25 cellular contexts compared by ENCODE assay signal in genomic region chr3:179136195-179136594, GRCh38.
"Had no signal": no experiment of that assay in that cellular context is flagged by ENCODE, and none has a peak within 500 bp of the region (broad histone marks: within the 10 kb centered on the region; RNA-seq: fewer than 3 reads in every experiment).

No MANE protein-coding gene starts in this region.

- DNase-seq: colonic mucosa; cortex of kidney; effector CD8-positive, alpha-beta T cell; effector memory CD8-positive, alpha-beta T cell; endodermal cell; erythroblast; esophagus squamous epithelium; foreskin fibroblast; foreskin melanocyte; gastrocnemius medialis; glutamatergic neuron; head of caudate nucleus; heart right ventricle; hypothalamus; immature natural killer cell; islet precursor cell; kidney; kidney glomerular epithelial cell; left lung; left ventricle myocardium superior; lower lobe of right lung; mesenchymal stem cell had no signal

- FAIRE-seq: endometrium, kidney had no signal

- H3K36me3 ChIP-seq: colonic mucosa, esophagus squamous epithelium, gastrocnemius medialis, heart right ventricle, left lung, lower lobe of right lung had no signal

- H3K9me3 ChIP-seq: colonic mucosa, esophagus squamous epithelium, gastrocnemius medialis, heart right ventricle, left lung, lower lobe of right lung had no signal

- H3K27me3 ChIP-seq: colonic mucosa, esophagus squamous epithelium, gastrocnemius medialis, heart right ventricle, left lung had no signal

- ATAC-seq: effector memory CD8-positive, alpha-beta T cell; esophagus mucosa; gastrocnemius medialis; heart right ventricle; left lung; left ventricle myocardium superior; lower lobe of right lung had no signal

- H3K4me3 ChIP-seq: colonic mucosa, esophagus squamous epithelium, gastrocnemius medialis, heart right ventricle, left lung, lower lobe of right lung had no signal

- H3K27ac ChIP-seq: colonic mucosa, epithelial cell of prostate, esophagus squamous epithelium, gastrocnemius medialis, heart right ventricle, left lung, lower lobe of right lung had no signal

- H3K4me1 ChIP-seq: colonic mucosa, esophagus squamous epithelium, gastrocnemius medialis, heart right ventricle, left lung, lower lobe of right lung had no signal
